ENCODE assay signal across 40 cellular contexts in genomic region chr6:6525948-6526347, GRCh38.
"Had no signal": no experiment of that assay in that cellular context is flagged by ENCODE, and none has a peak within 500 bp of the region (broad histone marks: within the 10 kb centered on the region; RNA-seq: fewer than 3 reads in every experiment).

No MANE protein-coding gene starts in this region.

- H3K27me3 ChIP-seq: adrenal gland, body of pancreas, brain microvascular endothelial cell, breast epithelium, cardiac muscle cell had no signal

- H3K9me3 Mint-ChIP-seq: activated CD4-positive, alpha-beta memory T cell treated with anti-CD3 and anti-CD28 coated beads for 36 hours; activated CD8-positive, alpha-beta T cell treated with anti-CD3 and anti-CD28 coated beads for 36 hours; activated naive CD4-positive, alpha-beta T cell treated with anti-CD3 and anti-CD28 coated beads for 36 hours; activated naive CD8-positive, alpha-beta T cell treated with anti-CD3 and anti-CD28 coated beads, Interleukin-2, amount 10 ng/mL, durations not matched to agents 7 days and 5 days; activated T-cell treated with anti-CD3 and anti-CD28 coated beads, Interleukin-2, amount 50 U/mL, for 4 hours; activated T-cell treated with anti-CD3 and anti-CD28 coated beads, Interleukin-2, amount 50 U/mL, for 72 hours; activated T-helper 1 cell treated with anti-CD3 and anti-CD28 coated beads, Interleukin-12 subunit alpha, Interleukin-12 subunit beta, Interleukin-2, Interleukin-4 antibody, amounts not matched to agents 30 ng/mL and 10 ng/mL and 1 ng/mL, durations not matched to agents 14 hours and 24 hours and 36 hours; activated T-helper 17 cell treated with anti-CD3 and anti-CD28 coated beads, Interleukin-2, amount 50 U/mL, for 72 hours; central memory CD8-positive, alpha-beta T cell; T-helper 1 cell treated with Interleukin-12 subunit alpha and Interleukin-12 subunit beta and Interleukin-4 antibody, amounts not matched to agents 30 μg/mL and 1 μg/mL, for 36 hours; T-helper 2 cell treated with Interferon-gamma antibody and Interleukin-4, amounts not matched to agents 5 μg/mL and 100 μg/mL, for 36 hours had no signal

- H3K4me3 ChIP-seq: adrenal gland, body of pancreas, breast epithelium, cardiac muscle cell had no signal

- H3K27ac Mint-ChIP-seq: activated B cell treated with CpG ODN at 0.5 μM for 24 hours; activated CD4-positive, alpha-beta memory T cell treated with anti-CD3 and anti-CD28 coated beads for 36 hours; activated CD4-positive, alpha-beta T cell treated with anti-CD3 and anti-CD28 coated beads, Interleukin-2, amount 10 ng/mL, durations not matched to agents 24 days and 14 days; activated CD8-positive, alpha-beta T cell treated with anti-CD3 and anti-CD28 coated beads for 36 hours; activated naive CD4-positive, alpha-beta T cell treated with anti-CD3 and anti-CD28 coated beads for 36 hours; activated naive CD4-positive, alpha-beta T cell treated with anti-CD3 and anti-CD28 coated beads, Interleukin-2, amount 50 U/mL, for 72 hours; activated naive CD8-positive, alpha-beta T cell treated with anti-CD3 and anti-CD28 coated beads, Interleukin-2, amount 10 ng/mL, durations not matched to agents 7 days and 5 days; activated T-cell treated with anti-CD3 and anti-CD28 coated beads, Interleukin-2, amount 50 U/mL, for 72 hours; activated T-helper 1 cell treated with anti-CD3 and anti-CD28 coated beads, Interleukin-12 subunit alpha, Interleukin-12 subunit beta, Interleukin-2, Interleukin-4 antibody, amounts not matched to agents 30 ng/mL and 10 ng/mL and 1 ng/mL, durations not matched to agents 14 hours and 24 hours and 36 hours; activated T-helper 17 cell treated with anti-CD3 and anti-CD28 coated beads, Interleukin-2, amount 50 U/mL, for 72 hours; T-helper 1 cell treated with Interleukin-12 subunit alpha and Interleukin-12 subunit beta and Interleukin-4 antibody, amounts not matched to agents 30 μg/mL and 1 μg/mL, for 36 hours; T-helper 2 cell treated with Interferon-gamma antibody and Interleukin-4, amounts not matched to agents 5 μg/mL and 100 μg/mL, for 36 hours had no signal

- H3K36me3 Mint-ChIP-seq: activated CD4-positive, alpha-beta memory T cell treated with anti-CD3 and anti-CD28 coated beads for 36 hours; activated naive CD4-positive, alpha-beta T cell treated with anti-CD3 and anti-CD28 coated beads, Interleukin-2, amount 50 U/mL, for 72 hours; activated naive CD8-positive, alpha-beta T cell treated with anti-CD3 and anti-CD28 coated beads, Interleukin-2, amount 10 ng/mL, durations not matched to agents 7 days and 5 days had no signal

- ATAC-seq: activated CD8-positive, alpha-beta T cell treated with anti-CD3 and anti-CD28 coated beads for 36 hours; activated naive CD4-positive, alpha-beta T cell treated with anti-CD3 and anti-CD28 coated beads, Interleukin-2, amount 50 U/mL, for 72 hours; activated T-cell treated with anti-CD3 and anti-CD28 coated beads, Interleukin-2, amount 50 U/mL, for 4 hours; activated T-cell treated with anti-CD3 and anti-CD28 coated beads, Interleukin-2, amount 50 U/mL, for 72 hours; activated T-helper 17 cell treated with anti-CD3 and anti-CD28 coated beads, Interleukin-2, amount 50 U/mL, for 72 hours; body of pancreas had no signal

- H3K36me3 ChIP-seq: adrenal gland, brain microvascular endothelial cell, breast epithelium, cardiac muscle cell had no signal

- H3K9me3 ChIP-seq: adrenal gland, body of pancreas had no signal

- H3K4me3 Mint-ChIP-seq: activated B cell treated with CpG ODN at 0.5 μM for 24 hours; activated CD4-positive, alpha-beta memory T cell treated with anti-CD3 and anti-CD28 coated beads for 36 hours; activated CD4-positive, alpha-beta T cell treated with anti-CD3 and anti-CD28 coated beads, Interleukin-2, amount 10 ng/mL, durations not matched to agents 24 days and 14 days; activated CD8-positive, alpha-beta T cell treated with anti-CD3 and anti-CD28 coated beads for 36 hours; activated naive CD4-positive, alpha-beta T cell treated with anti-CD3 and anti-CD28 coated beads for 36 hours; activated naive CD8-positive, alpha-beta T cell treated with anti-CD3 and anti-CD28 coated beads, Interleukin-2, amount 10 ng/mL, durations not matched to agents 7 days and 5 days; activated T-cell treated with anti-CD3 and anti-CD28 coated beads, Interleukin-2, amount 50 U/mL, for 4 hours; activated T-cell treated with anti-CD3 and anti-CD28 coated beads, Interleukin-2, amount 50 U/mL, for 72 hours; activated T-helper 1 cell treated with anti-CD3 and anti-CD28 coated beads, Interleukin-12 subunit alpha, Interleukin-12 subunit beta, Interleukin-2, Interleukin-4 antibody, amounts not matched to agents 30 ng/mL and 10 ng/mL and 1 ng/mL, durations not matched to agents 14 hours and 24 hours and 36 hours; activated T-helper 17 cell treated with anti-CD3 and anti-CD28 coated beads, Interleukin-2, amount 50 U/mL, for 72 hours; central memory CD8-positive, alpha-beta T cell; T-helper 1 cell treated with Interleukin-12 subunit alpha and Interleukin-12 subunit beta and Interleukin-4 antibody, amounts not matched to agents 30 μg/mL and 1 μg/mL, for 36 hours; T-helper 2 cell treated with Interferon-gamma antibody and Interleukin-4, amounts not matched to agents 5 μg/mL and 100 μg/mL, for 36 hours had no signal

- H3K4me1 Mint-ChIP-seq: activated B cell treated with CpG ODN at 0.5 μM for 24 hours; activated CD4-positive, alpha-beta T cell treated with anti-CD3 and anti-CD28 coated beads, Interleukin-2, amount 10 ng/mL, durations not matched to agents 24 days and 14 days; activated naive CD8-positive, alpha-beta T cell treated with anti-CD3 and anti-CD28 coated beads, Interleukin-2, amount 10 ng/mL, durations not matched to agents 7 days and 5 days; central memory CD8-positive, alpha-beta T cell had no signal

- H3K27ac ChIP-seq: adrenal gland, body of pancreas, brain microvascular endothelial cell, breast epithelium, cardiac muscle cell, VCaP had no signal

- H3K4me1 ChIP-seq: adrenal gland, body of pancreas, breast epithelium had no signal

- DNase-seq: activated B cell treated with CpG ODN at 0.5 μM for 24 hours; activated CD4-positive, alpha-beta memory T cell treated with anti-CD3 and anti-CD28 coated beads for 36 hours; activated CD4-positive, alpha-beta T cell treated with anti-CD3 and anti-CD28 coated beads for 4 hours; activated CD4-positive, alpha-beta T cell treated with anti-CD3 and anti-CD28 coated beads, Interleukin-2, amount 10 ng/mL, durations not matched to agents 24 days and 14 days; activated CD4-positive, alpha-beta T cell treated with anti-CD3 and anti-CD28 coated beads, Interleukin-2, amount 50 U/mL, for 1 hour; activated CD4-positive, alpha-beta T cell treated with anti-CD3 and anti-CD28 coated beads, Interleukin-2, amount 50 U/mL, for 4 hours; activated CD4-positive, CD25-positive, alpha-beta regulatory T cell treated with anti-CD3 and anti-CD28 coated beads, Interleukin-2, amount 50 U/mL, for 72 hours; activated CD8-positive, alpha-beta memory T cell treated with anti-CD3 and anti-CD28 coated beads, Interleukin-2, amount 50 U/mL, for 4 hours; activated CD8-positive, alpha-beta T cell treated with anti-CD3 and anti-CD28 coated beads for 36 hours; activated effector memory CD4-positive, alpha-beta T cell treated with anti-CD3 and anti-CD28 coated beads, Interleukin-2, amount 50 U/mL, for 16 hours; activated gamma-delta T cell treated with Interleukin-2 at 50 U/mL for 16 hours; activated naive CD4-positive, alpha-beta T cell; activated naive CD4-positive, alpha-beta T cell treated with anti-CD3 and anti-CD28 coated beads for 36 hours; activated naive CD4-positive, alpha-beta T cell treated with anti-CD3 and anti-CD28 coated beads, Interleukin-2, amount 50 U/mL, for 16 hours; activated naive CD8-positive, alpha-beta T cell treated with anti-CD3 and anti-CD28 coated beads, Interleukin-2, amount 10 ng/mL, durations not matched to agents 7 days and 5 days; activated T-cell treated with anti-CD3 and anti-CD28 coated beads for 4 hours; activated T-cell treated with anti-CD3 and anti-CD28 coated beads, Interleukin-2, amount 50 U/mL, for 1 hour; activated T-cell treated with anti-CD3 and anti-CD28 coated beads, Interleukin-2, amount 50 U/mL, for 4 hours; activated T-cell treated with anti-CD3 and anti-CD28 coated beads, Interleukin-2, amount 50 U/mL, for 72 hours; adrenal gland; amniotic stem cell; aorta; body of pancreas; brain microvascular endothelial cell; cerebellar nuclear complex; SW 1271; T-helper 1 cell; T-helper 2 cell; T-helper 9 cell had no signal

- FAIRE-seq: astrocyte, TTC549 had no signal
